ENCODE assay signal across 18 cellular contexts in the genomic region with DNA sequence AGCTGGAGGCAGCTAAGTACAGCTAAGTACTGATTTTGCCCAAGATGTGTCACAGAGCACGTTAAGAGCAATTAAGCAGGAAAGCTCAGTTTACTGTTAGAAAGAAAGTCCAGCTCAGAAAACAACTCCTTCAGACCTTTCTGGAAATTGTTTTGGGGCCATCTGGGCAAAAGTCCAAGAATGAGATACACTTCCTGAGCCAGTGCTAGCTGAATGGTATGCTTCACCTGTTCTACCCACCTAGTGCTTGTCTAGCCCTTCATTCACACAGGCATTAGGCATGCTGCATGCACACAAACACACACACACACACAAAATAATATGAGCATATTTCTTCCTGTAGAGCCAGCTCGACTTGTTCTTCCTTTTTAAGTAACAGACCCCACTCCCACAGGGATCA. TPM values are rescaled to one million over a fixed set of nuclear protein-coding genes. Genes with fewer than 3 reads are reported as not detected.
DNase-seq lines count a peak whose midpoint lies in the region; ATAC-seq, FAIRE-seq and TF ChIP-seq lines count a peak whose summit lies in the region.
"Had no signal": no experiment of that assay in that cellular context is flagged by ENCODE, and none has a peak within 500 bp of the region (broad histone marks: within the 10 kb centered on the region; RNA-seq: fewer than 3 reads in every experiment).

No MANE protein-coding gene starts in this region.

- POLR2A ChIA-PET in HepG2 (lab: Yijun Ruan, JAX), result interaction anchor here (1.9 to 3.0 kb wide), 2 partner anchors 18 to 40 kb away, joined by 8 to 10 read pairs; partner anchors contain the start of genes RAB5B and SUOX

- H3K27me3 ChIP-seq in HepG2 (ENCODE audit: control insufficient read depth in 1 of 2, insufficient read depth in 2 of 2, low read length in 2 of 2), result no peaks in the 10 kb centered on the region
- H3K27me3 ChIP-seq: heart left ventricle, uterus had no signal

- TF ChIP-seq EP300 in HepG2 (IDR thresholded peaks at IDR 0.05; ENCODE audit: low read depth in 2 of 2, low read length in 2 of 2), result no peak
- no peak for TF ChIP-seq EP300 in HepG2 (CRISPR knock-in tag; IDR thresholded peaks at IDR 0.05; ENCODE audit: borderline replicate concordance)

- H2AFZ ChIP-seq in HepG2 (ENCODE audit: low read length), result no peak overlapping the region

- no peak for ATAC-seq in HepG2
- ATAC-seq: heart left ventricle; natural killer cell treated with Interleukin-12 subunit alpha and Interleukin-12 subunit beta and Interleukin-15 and Interleukin-18, amount 100 ng/mL, for 72 hours; right cardiac atrium had no signal

- no peaks in the 10 kb centered on the region; a peak in 1 of 5 replicates for H3K36me3 ChIP-seq in HepG2 (replicated peaks in 1 of 2; ENCODE audit: control insufficient read depth in 1 of 2, insufficient read depth in 2 of 2, low read length in 2 of 2)
- H3K36me3 ChIP-seq: HAP-1, uterus had no signal

- intact Hi-C loops in HepG2 (cut with micrococcal nuclease; ENCODE audit: unreplicated experiment), result no loop called here

- CTCF ChIA-PET in HepG2 (lab: Yijun Ruan, JAX; ENCODE audit: low intra/inter-chr PET ratio, low total read pairs), result no interaction called here

- no peaks in the 10 kb centered on the region for H4K20me1 ChIP-seq in HepG2 (ENCODE audit: insufficient read depth, low read length)

- H3K79me2 ChIP-seq in HepG2 (ENCODE audit: insufficient read depth, low read length), result no peaks in the 10 kb centered on the region

- TF ChIP-seq POLR2A in HepG2 (IDR thresholded peaks at IDR 0.05; ENCODE audit: insufficient read depth in 1 of 2, low read depth in 2 of 2, low read length in 2 of 2), result no peak
- TF ChIP-seq POLR2A in H54 (IDR thresholded peaks at IDR 0.05; ENCODE audit: low read depth, low read length), result no peak

- peak overlapping the region; percentile 68 for H3K27ac ChIP-seq in HepG2 (ENCODE audit: extremely low read length, insufficient read depth, low read length)
- H3K27ac ChIP-seq: epithelial cell of prostate, heart left ventricle, left ventricle myocardium inferior, uterus had no signal

- 0 out of 2 replicates have a peak overlapping the region, but pooled peaks have one; percentile 23 for H3K4me2 ChIP-seq in HepG2 (ENCODE audit: low read depth, low read length)

- in situ Hi-C loops in HepG2 (cut with HindIII; ENCODE audit: extremely low pct_ligation_motif_present, low pct_unique_long_range_greater_than_20kb), result no loop called here

- DNase-seq in DMS79 treated with DMSO at 0.1 percent for 48 hours (lab: John Stamatoyannopoulos, UW) (peak; percentile 70), RPMI8226 (peak; percentile 76), HepG2 (ENCODE audit: low spot score) (no peak), NOMO-1 (lab: John Stamatoyannopoulos, UW; ENCODE audit: unreplicated experiment in 2 of 2) (no peak), H54 (ENCODE audit: insufficient read length, low spot score) (no peak)
- DNase-seq in activated naive CD4-positive, alpha-beta T cell (lab: John Stamatoyannopoulos, UW), result no peak
- DNase-seq: activated naive CD8-positive, alpha-beta T cell treated with anti-CD3 and anti-CD28 coated beads, Interleukin-2, amount 10 ng/mL, durations not matched to agents 7 days and 5 days; heart left ventricle; Karpas-422; left ventricle myocardium inferior; NCI-H1930; OCI-M1; right cardiac atrium; stimulated activated CD4-positive, alpha-beta T cell treated with anti-CD3 and anti-CD28 coated beads, Interleukin-4, amount 100 ng/mL, for 1 hour; uterus had no signal

- no peak overlapping the region for H3K4me3 ChIP-seq in HepG2 (replicated peaks in 1 of 3; ENCODE audit: insufficient read depth in 1 of 3, low read depth in 2 of 3, low read length in 3 of 3)
- H3K4me3 ChIP-seq: HAP-1, heart left ventricle, left ventricle myocardium inferior, uterus had no signal

- peaks cover 71% of the 10 kb centered on the region for H3K4me1 ChIP-seq in HepG2 (ENCODE audit: insufficient read depth, low read length)
- H3K4me1 ChIP-seq: HAP-1, heart left ventricle, left ventricle myocardium inferior, uterus had no signal

- TF ChIP-seq CTCF in HepG2 (CRISPR knock-in tag; IDR thresholded peaks at IDR 0.05), result no peak

- BruUV-seq in HepG2 (replicated peaks; lab: Mats Ljungman, UMichigan), result no TSS peak

- H3K9ac ChIP-seq in HepG2 (ENCODE audit: insufficient read depth, low read depth, low read length), result no peak overlapping the region

- 72% methylated on average over 2 of the region's 2 CpGs for WGBS in HepG2 (ENCODE audit: low lambda C conversion rate)

- no peak for TF ChIP-seq RAD21 in HepG2 (CRISPR knock-in tag; IDR thresholded peaks at IDR 0.05)

- FAIRE-seq in HepG2 (lab: Jason Lieb, UNC) (peak; percentile 42), H54 (lab: Jason Lieb, UNC) (no peak)

- H3K9me3 ChIP-seq in HepG2 (ENCODE audit: low read length), result no peaks in the 10 kb centered on the region
- H3K9me3 ChIP-seq: HAP-1, heart left ventricle, left ventricle myocardium inferior, uterus had no signal

RNA-seq across cellular contexts. Expression of gene IKZF4, which starts 6.6 kb away (rescaled TPM):
- total RNA-seq in HepG2 (2016; rRNA removed; fragmentation: Illumina TruSeq; extraction: Trizol), result 0.58 and 0.76 TPM in 2 replicates
- 0.18 and 0.30 TPM in 2 replicates for total RNA-seq in HepG2 (2016; cell fraction: cytosol; rRNA removed; fragmentation: Illumina TruSeq; extraction: Trizol; ENCODE audit: low read depth)
- 0.74 and 1.4 TPM in 2 replicates for total RNA-seq in HepG2 (2016; cell fraction: insoluble cytoplasmic fraction; rRNA removed; fragmentation: Illumina TruSeq; extraction: Trizol)
- total RNA-seq in HepG2 (2016; cell fraction: membrane; rRNA removed; fragmentation: Illumina TruSeq; extraction: Trizol), result 1.1 and 1.6 TPM in 2 replicates
- total RNA-seq in HepG2 (2016; cell fraction: nucleus; rRNA removed; fragmentation: Illumina TruSeq; extraction: Trizol), result 1.3 and 1.9 TPM in 2 replicates
- 2.2 TPM in 2 replicates for polyA plus RNA-seq in HepG2 (2011; rRNA removed)
- 0.97 and 1.1 TPM in 2 replicates for polyA plus RNA-seq in HepG2 (2011; cell fraction: cytosol; rRNA removed)
- 9.8 and 10.5 TPM in 2 replicates for polyA plus RNA-seq in HepG2 (2011; cell fraction: nucleus; rRNA removed)
- 2.3 and 2.6 TPM in 2 replicates for polyA plus RNA-seq in HepG2 (2012)
- 0.14 and 0.19 TPM in 2 replicates for polyA plus RNA-seq in HepG2 (2016; cell fraction: cytosol; fragmentation: Illumina TruSeq; extraction: Trizol; ENCODE audit: low read depth)
- polyA plus RNA-seq in HepG2 (2016; cell fraction: insoluble cytoplasmic fraction; fragmentation: Illumina TruSeq; extraction: Trizol; ENCODE audit: low read depth), result 1.8 and 2.6 TPM in 2 replicates
- 1.4 TPM in 2 replicates for polyA plus RNA-seq in HepG2 (2016; cell fraction: membrane; fragmentation: Illumina TruSeq; extraction: Trizol; ENCODE audit: low read depth)
- polyA plus RNA-seq in HepG2 (2016; cell fraction: nucleus; fragmentation: Illumina TruSeq; extraction: Trizol; ENCODE audit: insufficient read depth, low read depth), result 5.8 and 8.1 TPM in 2 replicates
- polyA minus RNA-seq in HepG2 (2011; rRNA and poly(A)+ RNA removed; ENCODE audit: low replicate concordance), result 2.8 and 5.2 TPM in 2 replicates
- 1.1 and 1.3 TPM in 2 replicates for polyA minus RNA-seq in HepG2 (2011; cell fraction: cytosol; rRNA and poly(A)+ RNA removed)
- 3.4 and 5.0 TPM in 2 replicates for polyA minus RNA-seq in HepG2 (2011; cell fraction: nucleus; rRNA and poly(A)+ RNA removed)

RNA-seq across cellular contexts. Expression of gene SUOX, which starts 17.1 kb away (rescaled TPM):
- total RNA-seq in HepG2 (2016; rRNA removed; fragmentation: Illumina TruSeq; extraction: Trizol), result 23.9 and 24.6 TPM in 2 replicates
- 3.8 and 3.9 TPM in 2 replicates for total RNA-seq in HepG2 (2016; cell fraction: cytosol; rRNA removed; fragmentation: Illumina TruSeq; extraction: Trizol; ENCODE audit: low read depth)
- 22.3 and 22.8 TPM in 2 replicates for total RNA-seq in HepG2 (2016; cell fraction: insoluble cytoplasmic fraction; rRNA removed; fragmentation: Illumina TruSeq; extraction: Trizol)
- 7.8 and 8.4 TPM in 2 replicates for total RNA-seq in HepG2 (2016; cell fraction: membrane; rRNA removed; fragmentation: Illumina TruSeq; extraction: Trizol)
- total RNA-seq in HepG2 (2016; cell fraction: nucleus; rRNA removed; fragmentation: Illumina TruSeq; extraction: Trizol), result 20.4 and 20.9 TPM in 2 replicates
- 25.9 and 28.9 TPM in 2 replicates for polyA plus RNA-seq in HepG2 (2011; rRNA removed)
- 20.0 and 24.2 TPM in 2 replicates for polyA plus RNA-seq in HepG2 (2011; cell fraction: cytosol; rRNA removed)
- 30.0 and 31.3 TPM in 2 replicates for polyA plus RNA-seq in HepG2 (2011; cell fraction: nucleus; rRNA removed)
- polyA plus RNA-seq in HepG2 (2012), result 9.8 and 12.4 TPM in 2 replicates
- 2.0 and 2.2 TPM in 2 replicates for polyA plus RNA-seq in HepG2 (2016; cell fraction: cytosol; fragmentation: Illumina TruSeq; extraction: Trizol; ENCODE audit: low read depth)
- 22.7 and 23.4 TPM in 2 replicates for polyA plus RNA-seq in HepG2 (2016; cell fraction: insoluble cytoplasmic fraction; fragmentation: Illumina TruSeq; extraction: Trizol; ENCODE audit: low read depth)
- polyA plus RNA-seq in HepG2 (2016; cell fraction: membrane; fragmentation: Illumina TruSeq; extraction: Trizol; ENCODE audit: low read depth), result 3.8 and 4.7 TPM in 2 replicates
- 31.4 and 33.9 TPM in 2 replicates for polyA plus RNA-seq in HepG2 (2016; cell fraction: nucleus; fragmentation: Illumina TruSeq; extraction: Trizol; ENCODE audit: insufficient read depth, low read depth)
- 44.5 and 46.8 TPM in 2 replicates for polyA minus RNA-seq in HepG2 (2011; rRNA and poly(A)+ RNA removed; ENCODE audit: low replicate concordance)
- polyA minus RNA-seq in HepG2 (2011; cell fraction: cytosol; rRNA and poly(A)+ RNA removed), result 12.1 and 15.9 TPM in 2 replicates
- polyA minus RNA-seq in HepG2 (2011; cell fraction: nucleus; rRNA and poly(A)+ RNA removed), result 25.6 and 32.1 TPM in 2 replicates

RNA-seq across cellular contexts. Expression of gene RPS26, which starts 27.5 kb away (rescaled TPM):
- total RNA-seq in HepG2 (2016; rRNA removed; fragmentation: Illumina TruSeq; extraction: Trizol), result 421 and 486 TPM in 2 replicates
- total RNA-seq in HepG2 (2016; cell fraction: cytosol; rRNA removed; fragmentation: Illumina TruSeq; extraction: Trizol; ENCODE audit: low read depth), result 72.0 TPM in 2 replicates
- 458 and 473 TPM in 2 replicates for total RNA-seq in HepG2 (2016; cell fraction: insoluble cytoplasmic fraction; rRNA removed; fragmentation: Illumina TruSeq; extraction: Trizol)
- 138 and 145 TPM in 2 replicates for total RNA-seq in HepG2 (2016; cell fraction: membrane; rRNA removed; fragmentation: Illumina TruSeq; extraction: Trizol)
- 138 and 140 TPM in 2 replicates for total RNA-seq in HepG2 (2016; cell fraction: nucleus; rRNA removed; fragmentation: Illumina TruSeq; extraction: Trizol)
- polyA plus RNA-seq in HepG2 (2011; rRNA removed), result 137 and 150 TPM in 2 replicates
- 378 and 432 TPM in 2 replicates for polyA plus RNA-seq in HepG2 (2011; cell fraction: cytosol; rRNA removed)
- 76.8 and 81.8 TPM in 2 replicates for polyA plus RNA-seq in HepG2 (2011; cell fraction: nucleus; rRNA removed)
- 154 and 167 TPM in 2 replicates for polyA plus RNA-seq in HepG2 (2012)
- polyA plus RNA-seq in HepG2 (2016; cell fraction: cytosol; fragmentation: Illumina TruSeq; extraction: Trizol; ENCODE audit: low read depth), result 148 and 185 TPM in 2 replicates
- 474 and 475 TPM in 2 replicates for polyA plus RNA-seq in HepG2 (2016; cell fraction: insoluble cytoplasmic fraction; fragmentation: Illumina TruSeq; extraction: Trizol; ENCODE audit: low read depth)
- 144 and 146 TPM in 2 replicates for polyA plus RNA-seq in HepG2 (2016; cell fraction: membrane; fragmentation: Illumina TruSeq; extraction: Trizol; ENCODE audit: low read depth)
- 247 and 273 TPM in 2 replicates for polyA plus RNA-seq in HepG2 (2016; cell fraction: nucleus; fragmentation: Illumina TruSeq; extraction: Trizol; ENCODE audit: insufficient read depth, low read depth)
- 68.8 and 527 TPM in 2 replicates for polyA minus RNA-seq in HepG2 (2011; rRNA and poly(A)+ RNA removed; ENCODE audit: low replicate concordance)
- polyA minus RNA-seq in HepG2 (2011; cell fraction: cytosol; rRNA and poly(A)+ RNA removed), result 25.4 and 29.8 TPM in 2 replicates
- 35.5 and 41.8 TPM in 2 replicates for polyA minus RNA-seq in HepG2 (2011; cell fraction: nucleus; rRNA and poly(A)+ RNA removed)

RNA-seq across cellular contexts. Expression of gene RAB5B, which starts 40.3 kb away (rescaled TPM):
- 26.0 and 33.1 TPM in 2 replicates for total RNA-seq in HepG2 (2016; rRNA removed; fragmentation: Illumina TruSeq; extraction: Trizol)
- 8.6 and 11.8 TPM in 2 replicates for total RNA-seq in HepG2 (2016; cell fraction: cytosol; rRNA removed; fragmentation: Illumina TruSeq; extraction: Trizol; ENCODE audit: low read depth)
- total RNA-seq in HepG2 (2016; cell fraction: insoluble cytoplasmic fraction; rRNA removed; fragmentation: Illumina TruSeq; extraction: Trizol), result 24.6 and 33.6 TPM in 2 replicates
- total RNA-seq in HepG2 (2016; cell fraction: membrane; rRNA removed; fragmentation: Illumina TruSeq; extraction: Trizol), result 22.2 and 23.2 TPM in 2 replicates
- total RNA-seq in HepG2 (2016; cell fraction: nucleus; rRNA removed; fragmentation: Illumina TruSeq; extraction: Trizol), result 22.8 and 23.5 TPM in 2 replicates
- 68.3 and 70.4 TPM in 2 replicates for polyA plus RNA-seq in HepG2 (2011; rRNA removed)
- polyA plus RNA-seq in HepG2 (2011; cell fraction: cytosol; rRNA removed), result 43.7 and 67.1 TPM in 2 replicates
- 32.6 and 46.3 TPM in 2 replicates for polyA plus RNA-seq in HepG2 (2011; cell fraction: nucleus; rRNA removed)
- 39.1 and 42.4 TPM in 2 replicates for polyA plus RNA-seq in HepG2 (2012)
- 5.6 and 5.9 TPM in 2 replicates for polyA plus RNA-seq in HepG2 (2016; cell fraction: cytosol; fragmentation: Illumina TruSeq; extraction: Trizol; ENCODE audit: low read depth)
- polyA plus RNA-seq in HepG2 (2016; cell fraction: insoluble cytoplasmic fraction; fragmentation: Illumina TruSeq; extraction: Trizol; ENCODE audit: low read depth), result 45.3 and 46.9 TPM in 2 replicates
- polyA plus RNA-seq in HepG2 (2016; cell fraction: membrane; fragmentation: Illumina TruSeq; extraction: Trizol; ENCODE audit: low read depth), result 22.1 and 22.3 TPM in 2 replicates
- polyA plus RNA-seq in HepG2 (2016; cell fraction: nucleus; fragmentation: Illumina TruSeq; extraction: Trizol; ENCODE audit: insufficient read depth, low read depth), result 45.7 and 46.4 TPM in 2 replicates
- polyA minus RNA-seq in HepG2 (2011; rRNA and poly(A)+ RNA removed; ENCODE audit: low replicate concordance), result 52.5 and 108 TPM in 2 replicates
- 28.2 and 48.5 TPM in 2 replicates for polyA minus RNA-seq in HepG2 (2011; cell fraction: cytosol; rRNA and poly(A)+ RNA removed)
- 32.7 and 43.8 TPM in 2 replicates for polyA minus RNA-seq in HepG2 (2011; cell fraction: nucleus; rRNA and poly(A)+ RNA removed)

RNA-seq across cellular contexts. Expression of gene CDK2, which starts 47.6 kb away (rescaled TPM):
- total RNA-seq in HepG2 (2016; rRNA removed; fragmentation: Illumina TruSeq; extraction: Trizol), result 47.5 and 52.0 TPM in 2 replicates
- 8.1 TPM in 2 replicates for total RNA-seq in HepG2 (2016; cell fraction: cytosol; rRNA removed; fragmentation: Illumina TruSeq; extraction: Trizol; ENCODE audit: low read depth)
- total RNA-seq in HepG2 (2016; cell fraction: insoluble cytoplasmic fraction; rRNA removed; fragmentation: Illumina TruSeq; extraction: Trizol), result 46.4 and 50.0 TPM in 2 replicates
- total RNA-seq in HepG2 (2016; cell fraction: membrane; rRNA removed; fragmentation: Illumina TruSeq; extraction: Trizol), result 17.5 and 18.3 TPM in 2 replicates
- total RNA-seq in HepG2 (2016; cell fraction: nucleus; rRNA removed; fragmentation: Illumina TruSeq; extraction: Trizol), result 26.0 and 34.2 TPM in 2 replicates
- polyA plus RNA-seq in HepG2 (2011; rRNA removed), result 42.0 and 52.6 TPM in 2 replicates
- polyA plus RNA-seq in HepG2 (2011; cell fraction: cytosol; rRNA removed), result 16.9 and 23.3 TPM in 2 replicates
- 32.7 and 37.9 TPM in 2 replicates for polyA plus RNA-seq in HepG2 (2011; cell fraction: nucleus; rRNA removed)
- polyA plus RNA-seq in HepG2 (2012), result 19.5 and 20.6 TPM in 2 replicates
- 3.1 and 3.6 TPM in 2 replicates for polyA plus RNA-seq in HepG2 (2016; cell fraction: cytosol; fragmentation: Illumina TruSeq; extraction: Trizol; ENCODE audit: low read depth)
- 60.6 and 64.8 TPM in 2 replicates for polyA plus RNA-seq in HepG2 (2016; cell fraction: insoluble cytoplasmic fraction; fragmentation: Illumina TruSeq; extraction: Trizol; ENCODE audit: low read depth)
- 8.3 and 9.6 TPM in 2 replicates for polyA plus RNA-seq in HepG2 (2016; cell fraction: membrane; fragmentation: Illumina TruSeq; extraction: Trizol; ENCODE audit: low read depth)
- 51.4 and 59.6 TPM in 2 replicates for polyA plus RNA-seq in HepG2 (2016; cell fraction: nucleus; fragmentation: Illumina TruSeq; extraction: Trizol; ENCODE audit: insufficient read depth, low read depth)
- 50.1 and 366 TPM in 2 replicates for polyA minus RNA-seq in HepG2 (2011; rRNA and poly(A)+ RNA removed; ENCODE audit: low replicate concordance)
- polyA minus RNA-seq in HepG2 (2011; cell fraction: cytosol; rRNA and poly(A)+ RNA removed), result 18.1 and 20.2 TPM in 2 replicates
- 11.6 and 12.1 TPM in 2 replicates for polyA minus RNA-seq in HepG2 (2011; cell fraction: nucleus; rRNA and poly(A)+ RNA removed)

Comparison
In these comparisons a context has a peak if more than half of its experiments do, and no peak if none do; other contexts are left out.
1. DNase-seq: peak in DMS79 treated with DMSO at 0.1 percent for 48 hours (single experiment) and RPMI8226 (single experiment); none in HepG2 (single experiment), NOMO-1 (0 of 2), activated naive CD4-positive, alpha-beta T cell (0 of 4) and H54 (single experiment).